Comparison of ENCODE assay signal across 15 cellular contexts in the genomic region with DNA sequence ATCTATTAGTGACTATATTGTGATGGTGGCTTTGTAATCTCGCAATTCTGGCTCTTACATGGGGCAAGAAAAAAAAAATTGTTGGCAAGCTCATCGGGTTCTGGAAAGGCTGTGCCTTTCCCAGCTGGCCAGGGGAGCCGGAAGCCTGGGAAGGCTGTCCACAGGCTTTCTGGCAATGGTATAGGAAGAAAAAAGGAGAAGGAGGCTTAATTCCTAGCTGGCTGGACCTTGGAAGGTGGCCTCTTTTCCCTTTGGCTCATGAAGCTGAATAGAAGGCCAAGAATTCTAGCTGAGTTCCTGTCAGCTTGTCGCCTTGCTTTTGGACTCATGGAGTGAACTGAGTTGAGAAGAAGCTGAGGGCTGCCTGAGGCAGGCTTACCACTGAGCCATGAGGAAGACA.
A peak's percentile ranks its signal among the peaks of the same experiment; 100 is the strongest.
DNase-seq lines count a peak whose midpoint lies in the region; ATAC-seq and TF ChIP-seq lines count a peak whose summit lies in the region.
"Had no signal": no experiment of that assay in that cellular context is flagged by ENCODE, and none has a peak within 500 bp of the region (broad histone marks: within the 10 kb centered on the region; RNA-seq: fewer than 3 reads in every experiment).

No MANE protein-coding gene starts in this region.

- CTCF ChIA-PET in mammary epithelial cell (lab: Charles Lee; ENCODE audit: low non-redundant PET): no interaction called here

- TF ChIP-seq CTCF in mammary epithelial cell (conservative IDR thresholded peaks at IDR 0.05 in 1 of 2, IDR thresholded peaks at IDR 0.05 in 1 of 2; ENCODE audit: extremely low read depth in 1 of 2, insufficient read depth in 1 of 2, low read depth in 1 of 2, low read length in 2 of 2): no peak

- peaks cover 0 to 9% (median 0%) of the 10 kb centered on the region in 5 donors for H3K27me3 Mint-ChIP-seq in naive thymus-derived CD8-positive, alpha-beta T cell
- H3K27me3 Mint-ChIP-seq: effector memory CD8-positive, alpha-beta T cell had no signal

- intact Hi-C loops in mammary epithelial cell (cut with micrococcal nuclease): loop anchor here (5.0 kb wide), 1 partner anchor 92 kb away; no protein-coding TSS in a partner anchor

- no TSS peak for BruUV-seq in mammary epithelial cell (replicated peaks; lab: Mats Ljungman, UMichigan)

- H3K36me3 ChIP-seq in mammary epithelial cell (ENCODE audit: insufficient read depth, low read length): no peaks in the 10 kb centered on the region

- dilution Hi-C loops in mammary epithelial cell (cut with HindIII; ENCODE audit: low sequenced_read_pairs): no loop called here

- H4K20me1 ChIP-seq in mammary epithelial cell (ENCODE audit: insufficient read depth, low read length): no peaks in the 10 kb centered on the region

- POLR2A ChIA-PET in naive thymus-derived CD8-positive, alpha-beta T cell (lab: Charles Lee): no interaction called here

- no peaks in the 10 kb centered on the region for H3K4me1 Mint-ChIP-seq in naive thymus-derived CD8-positive, alpha-beta T cell

- WGBS in mammary epithelial cell (ENCODE audit: low coverage, missing lambda C conversion rate): 33% methylated on average over 4 of the region's 4 CpGs

- no peak overlapping the region for H3K27ac Mint-ChIP-seq in naive thymus-derived CD8-positive, alpha-beta T cell
- H3K27ac Mint-ChIP-seq: effector memory CD8-positive, alpha-beta T cell had no signal

- no peaks in the 10 kb centered on the region for H3K27me3 ChIP-seq in mammary epithelial cell (ENCODE audit: insufficient read depth, low read length)

- no peak overlapping the region for H3K4me3 Mint-ChIP-seq in naive thymus-derived CD8-positive, alpha-beta T cell
- H3K4me3 Mint-ChIP-seq: effector memory CD8-positive, alpha-beta T cell had no signal

- H3K9me3 ChIP-seq in mammary epithelial cell (replicated peaks; ENCODE audit: insufficient read depth, low read length): no peaks in the 10 kb centered on the region

- H3K27ac ChIP-seq in mammary epithelial cell (ENCODE audit: insufficient read depth, low read depth, low read length): no peak overlapping the region

- peaks cover 0 to 9% (median 2%) of the 10 kb centered on the region in 9 donors for H3K9me3 Mint-ChIP-seq in naive thymus-derived CD8-positive, alpha-beta T cell

- no peaks in the 10 kb centered on the region for H3K79me2 ChIP-seq in mammary epithelial cell (ENCODE audit: insufficient read depth, low read length)

- no peaks in the 10 kb centered on the region for H3K4me1 ChIP-seq in mammary epithelial cell (ENCODE audit: insufficient read depth, low read length)

- ATAC-seq in GM19467 (IDR thresholded peaks at IDR 0.05; ENCODE audit: unreplicated experiment): no peak
- ATAC-seq in naive thymus-derived CD8-positive, alpha-beta T cell: no peak
- no peak for ATAC-seq in GM18498 (IDR thresholded peaks at IDR 0.05; ENCODE audit: unreplicated experiment)
- ATAC-seq: effector memory CD8-positive, alpha-beta T cell had no signal

- H3K4me2 ChIP-seq in mammary epithelial cell (ENCODE audit: insufficient read depth, low read depth, low read length): no peak overlapping the region

- no peak overlapping the region for H3K9ac ChIP-seq in mammary epithelial cell (ENCODE audit: insufficient read depth, low read length)

- H3K36me3 Mint-ChIP-seq in naive thymus-derived CD8-positive, alpha-beta T cell: no peaks in the 10 kb centered on the region

- DNase-seq in C1 segment of cervical spinal cord (lab: John Stamatoyannopoulos, UW) (peak in 9 of 14 donors; percentile 3 to 75 (median 42)), mammary epithelial cell (no peak), hypothalamus (lab: John Stamatoyannopoulos, UW) (peak in 29 of 51 donors; percentile 2 to 69 (median 28)), putamen (ENCODE audit: low spot score) (peak; percentile 63), NCI-H187 (lab: John Stamatoyannopoulos, UW) (no peak)
- DNase-seq in naive thymus-derived CD8-positive, alpha-beta T cell: no peak
- DNase-seq: activated CD8-positive, alpha-beta memory T cell treated with anti-CD3 and anti-CD28 coated beads, Interleukin-2, amount 50 U/mL, for 48 hours; AML-193; DMS79 treated with DMSO at 0.1 percent for 48 hours; effector memory CD8-positive, alpha-beta T cell; NCI-H1105; stimulated activated CD4-positive, alpha-beta T cell treated with anti-CD3 and anti-CD28 coated beads, Interleukin-15, amount 100 ng/mL, for 24 hours; stimulated activated CD8-positive, alpha-beta memory T cell treated with anti-CD3 and anti-CD28 coated beads, Interleukin-4, amount 100 ng/mL, for 48 hours had no signal

- H2AFZ ChIP-seq in mammary epithelial cell (ENCODE audit: low read depth, low read length): peak overlapping the region; percentile 39

- in situ Hi-C loops in mammary epithelial cell (cut with MboI; ENCODE audit: low sequenced_read_pairs in 2 of 2): no loop called here

- no peak overlapping the region for H3K4me3 ChIP-seq in mammary epithelial cell (replicated peaks in 1 of 3; ENCODE audit: insufficient read depth in 1 of 3, low read depth in 2 of 3, low read length in 3 of 3)

Comparison
In these comparisons a context has a peak if more than half of its experiments do, and no peak if none do; other contexts are left out.
1. DNase-seq: peak in C1 segment of cervical spinal cord (9 of 14), hypothalamus (29 of 51) and putamen (single experiment); none in mammary epithelial cell (single experiment), naive thymus-derived CD8-positive, alpha-beta T cell (0 of 10) and NCI-H187 (0 of 2).